14 cellular contexts compared by ENCODE assay signal in genomic region chr12:92404259-92404894, GRCh38.
DNase-seq lines count a peak whose midpoint lies in the region; ATAC-seq, FAIRE-seq and TF ChIP-seq lines count a peak whose summit lies in the region.
"Had no signal": no experiment of that assay in that cellular context is flagged by ENCODE, and none has a peak within 500 bp of the region (broad histone marks: within the 10 kb centered on the region; RNA-seq: fewer than 3 reads in every experiment).

No MANE protein-coding gene starts in this region.

- ATAC-seq in K562: peak; percentile 58
- ATAC-seq in HG02885 (IDR thresholded peaks at IDR 0.05; ENCODE audit: poor library complexity, unreplicated experiment): no peak
- ATAC-seq: psoas muscle had no signal

- H3K27ac ChIP-seq in BLaER1: no peak overlapping the region
- H3K27ac ChIP-seq in K562 (ENCODE audit: extremely low read depth, low read depth, low read length): peak overlapping the region; percentile 45; the same call in 2 of the 3 replicates
- no peak overlapping the region for H3K27ac ChIP-seq in prostate gland
- H3K27ac ChIP-seq: adrenal gland, GM23248, psoas muscle had no signal

- H3F3A ChIP-seq in Loucy (ENCODE audit: low read depth): no peaks in the 10 kb centered on the region

- in situ Hi-C loops in K562 (cut with MboI): no loop called here

- CTCF ChIA-PET in K562 (lab: Yijun Ruan, JAX; ENCODE audit: low intra/inter-chr PET ratio): no interaction called here

- intact Hi-C loops in K562 (cut with micrococcal nuclease) (loop anchor here (1.0 to 10.0 kb wide), 8 partner anchors 46 to 1020 kb away; partner anchors contain the start of gene BTG1), prostate gland (cut with DNase I) (no loop called here)

- H2AFZ ChIP-seq in Loucy (ENCODE audit: low read length) (no peak overlapping the region), K562 (ENCODE audit: low read depth, low read length) (no peak overlapping the region)
- H2AFZ ChIP-seq: GM23248 had no signal

- no peak for TF ChIP-seq RAD21 in K562 (CRISPR knock-in tag; conservative IDR thresholded peaks at IDR 0.05 in 1 of 2, IDR thresholded peaks at IDR 0.05 in 1 of 2)

- peaks cover 17% of the 10 kb centered on the region for H3K9me3 ChIP-seq in BLaER1
- H3K9me3 ChIP-seq in Loucy (ENCODE audit: insufficient read depth, low read depth, low read length): no peaks in the 10 kb centered on the region; the same call in 1 of the 2 replicates
- 0 out of 2 replicates have a peak, but pooled peaks cover 2% of the 10 kb centered on the region for H3K9me3 ChIP-seq in K562 (replicated peaks; ENCODE audit: control insufficient read depth, insufficient read depth, low read depth, low read length)
- H3K9me3 ChIP-seq in prostate gland: no peaks in the 10 kb centered on the region
- H3K9me3 ChIP-seq: adrenal gland, colonic mucosa, psoas muscle had no signal

- BruUV-seq in K562 (replicated peaks; lab: Mats Ljungman, UMichigan): no TSS peak

- H3K9me1 ChIP-seq in K562 (ENCODE audit: control insufficient read depth, insufficient read depth, low read length): no peaks in the 10 kb centered on the region

- no peak for TF ChIP-seq EP300 in K562 (IDR thresholded peaks at IDR 0.05; ENCODE audit: low read length)

- H3K36me3 ChIP-seq in BLaER1 (no peaks in the 10 kb centered on the region), Loucy (ENCODE audit: insufficient read depth, low read length) (no peaks in the 10 kb centered on the region), K562 (ENCODE audit: control insufficient read depth, insufficient read depth, low read length) (no peaks in the 10 kb centered on the region), prostate gland (no peaks in the 10 kb centered on the region)
- H3K36me3 ChIP-seq: adrenal gland, colonic mucosa had no signal

- POLR2A ChIA-PET in K562 (lab: Yijun Ruan, JAX): interaction anchor here (0.6 to 3.9 kb wide), 13 partner anchors 10 to 737 kb away, joined by 3 to 47 read pairs (median 3); partner anchors contain the start of gene BTG1

- TF ChIP-seq POLR2A in K562 (conservative IDR thresholded peaks at IDR 0.05): no peak
- no peak for TF ChIP-seq POLR2A in prostate gland (IDR thresholded peaks at IDR 0.05)

- H3K27me3 ChIP-seq in BLaER1 (no peaks in the 10 kb centered on the region), Loucy (ENCODE audit: insufficient read depth, low read length, poor library complexity, severe bottlenecking) (no peaks in the 10 kb centered on the region), K562 (ENCODE audit: control insufficient read depth in 2 of 2, insufficient read depth in 2 of 2, low read length in 2 of 2) (no peaks in the 10 kb centered on the region), prostate gland (replicated peaks; ENCODE audit: insufficient read depth) (no peaks in the 10 kb centered on the region)
- H3K27me3 ChIP-seq: adrenal gland, colonic mucosa had no signal

- H3K9ac ChIP-seq in BLaER1 (no peak overlapping the region), Loucy (ENCODE audit: low read depth, low read length, poor library complexity, severe bottlenecking) (no peak overlapping the region), K562 (ENCODE audit: insufficient read depth in 1 of 2, low read depth in 2 of 2, low read length in 2 of 2) (0 out of 4 replicates have a peak overlapping the region, but pooled peaks of 1 of the 2 experiments have one; percentile 8)
- H3K9ac ChIP-seq: GM23248 had no signal

- H3K79me2 ChIP-seq in Loucy (ENCODE audit: insufficient read depth, low read length) (no peaks in the 10 kb centered on the region), K562 (ENCODE audit: control insufficient read depth, insufficient read depth, low read length) (no peaks in the 10 kb centered on the region)

- peaks cover 22% of the 10 kb centered on the region for H3K4me1 ChIP-seq in BLaER1
- peaks cover 36% of the 10 kb centered on the region for H3K4me1 ChIP-seq in Loucy (ENCODE audit: insufficient read depth, low read length, poor library complexity, severe bottlenecking)
- H3K4me1 ChIP-seq in K562 (replicated peaks in 1 of 2; ENCODE audit: control insufficient read depth in 2 of 2, insufficient read depth in 2 of 2, low read length in 2 of 2): peaks cover 7 to 29% of the 10 kb centered on the region in 2 experiments
- H3K4me1 ChIP-seq in prostate gland (replicated peaks): no peaks in the 10 kb centered on the region
- H3K4me1 ChIP-seq: adrenal gland, colonic mucosa, psoas muscle had no signal

- H3K9me2 ChIP-seq in Loucy (replicated peaks; ENCODE audit: low read depth, low read length): no peaks in the 10 kb centered on the region

- H3K4me2 ChIP-seq in BLaER1: peak overlapping the region; percentile 27
- peak overlapping the region; percentile 57 for H3K4me2 ChIP-seq in Loucy (ENCODE audit: low read depth, low read length, poor library complexity, severe bottlenecking)
- H3K4me2 ChIP-seq in K562 (ENCODE audit: insufficient read depth, low read length): peak overlapping the region; percentile 44

- FAIRE-seq in GM18507 (lab: Jason Lieb, UNC) (peak; percentile 9), K562 (lab: Jason Lieb, UNC) (no peak)

- DNase-seq in GM18507 (ENCODE audit: extremely low spot score, insufficient read length, low read depth) (no peak), K562 (ENCODE audit: extremely low read depth in 1 of 4, low spot score in 3 of 4) (peak; percentile 26 to 64 (median 32)), activated gamma-delta T cell (lab: John Stamatoyannopoulos, UW) (no peak), prostate gland (ENCODE audit: low spot score) (no peak), hippocampal formation (lab: John Stamatoyannopoulos, UW) (no peak)
- DNase-seq: adrenal gland, GF-D8, GM23248, NCI-H146, psoas muscle had no signal

- WGBS in K562 (ENCODE audit: insufficient coverage, low coverage, missing lambda C conversion rate): 5% methylated on average over 1 of the region's 1 CpG
- 100% methylated on average over 1 of the region's 1 CpG for WGBS in prostate gland

- H4K20me1 ChIP-seq in BLaER1 (no peaks in the 10 kb centered on the region), Loucy (ENCODE audit: insufficient read depth, low read length, poor library complexity, severe bottlenecking) (no peaks in the 10 kb centered on the region), K562 (replicated peaks; ENCODE audit: control insufficient read depth, insufficient read depth, low read length) (no peaks in the 10 kb centered on the region)

- no peak overlapping the region for H3K4me3 ChIP-seq in BLaER1
- H3K4me3 ChIP-seq in Loucy (ENCODE audit: low read length, poor library complexity, severe bottlenecking): peak overlapping the region; percentile 28
- no peak overlapping the region for H3K4me3 ChIP-seq in K562
- H3K4me3 ChIP-seq in prostate gland: no peak overlapping the region
- H3K4me3 ChIP-seq: adrenal gland, colonic mucosa, GM23248, psoas muscle had no signal

- TF ChIP-seq CTCF in Loucy (conservative IDR thresholded peaks at IDR 0.05; ENCODE audit: low read length): no peak
- no peak for TF ChIP-seq CTCF in K562 (IDR thresholded peaks at IDR 0.05 in 2 of 3, conservative IDR thresholded peaks at IDR 0.05 in 1 of 3; ENCODE audit: insufficient read depth in 2 of 3, low read depth in 1 of 3, low read length in 3 of 3)
- no peak for TF ChIP-seq CTCF in prostate gland (IDR thresholded peaks at IDR 0.05)

TF ChIP-seq in K562, 482 proteins besides CTCF, POLR2A, EP300 and RAD21 (continues in another document):
- TF ChIP-seq TFE3 (CRISPR knock-in tag; IDR thresholded peaks at IDR 0.05): no peak
- TF ChIP-seq ZNF583 (CRISPR knock-in tag; IDR thresholded peaks at IDR 0.05): no peak
- TF ChIP-seq ESRRB (CRISPR knock-in tag; IDR thresholded peaks at IDR 0.05; ENCODE audit: borderline replicate concordance): no peak
- TF ChIP-seq FOXJ3 (CRISPR knock-in tag; IDR thresholded peaks at IDR 0.05): no peak
- TF ChIP-seq ZNF639 (CRISPR knock-in tag; conservative IDR thresholded peaks at IDR 0.05 in 1 of 2, IDR thresholded peaks at IDR 0.05 in 1 of 2): no peak
- peak; percentile 59 for TF ChIP-seq ZNF121 (CRISPR knock-in tag; conservative IDR thresholded peaks at IDR 0.05)
- no peak for TF ChIP-seq PHB2 (IDR thresholded peaks at IDR 0.05; ENCODE audit: low read depth)
- no peak for TF ChIP-seq ZBTB7A (IDR thresholded peaks at IDR 0.05; ENCODE audit: borderline replicate concordance, control insufficient read depth, low read depth, low read length)

Comparison
In these comparisons a context has a peak if more than half of its experiments do, and no peak if none do; other contexts are left out.
1. DNase-seq: peak in K562 (4 of 4); none in GM18507 (single experiment), activated gamma-delta T cell (single experiment), prostate gland (single experiment) and hippocampal formation (0 of 2).
2. Peak in every context shown above with its lines, with median percentiles within 50 percentile points of each other: H3K4me2 ChIP-seq.